8 cellular contexts compared by ENCODE assay signal in genomic region chr15:63600001-63600645, GRCh38. TPM values are rescaled to one million over a fixed set of nuclear protein-coding genes. Genes with fewer than 3 reads are reported as not detected.
DNase-seq lines count a peak whose midpoint lies in the region; ATAC-seq and TF ChIP-seq lines count a peak whose summit lies in the region.

No MANE protein-coding gene starts in this region.

- no peaks in the 10 kb centered on the region for H3K9me2 ChIP-seq in hepatocyte (replicated peaks; ENCODE audit: insufficient read depth)

- H3K27me3 ChIP-seq in HUES48 (ENCODE audit: control insufficient read depth, insufficient read depth, low read length) (peaks cover 43% of the 10 kb centered on the region), hepatocyte (no peaks in the 10 kb centered on the region)

- no peak for ATAC-seq in HG03280 (IDR thresholded peaks at IDR 0.05; ENCODE audit: unreplicated experiment)

- no peak for TF ChIP-seq CTCF in hepatocyte (IDR thresholded peaks at IDR 0.05; ENCODE audit: poor library complexity)

- H2AFZ ChIP-seq in hepatocyte, result peak overlapping the region; percentile 92

- H3K27me3 Mint-ChIP-seq in activated naive CD4-positive, alpha-beta T cell treated with anti-CD3 and anti-CD28 coated beads, Interleukin-2, amount 10 ng/mL, durations not matched to agents 7 days and 5 days, result peaks cover 11% of the 10 kb centered on the region

- H3K79me2 ChIP-seq in hepatocyte, result no peaks in the 10 kb centered on the region

- H3K27ac ChIP-seq in HUES48 (ENCODE audit: low read depth, low read length), result peak overlapping the region; percentile 76
- H3K27ac ChIP-seq in hepatocyte, result peak overlapping the region; percentile 74

- WGBS in hepatocyte (ENCODE audit: low lambda C conversion rate, missing lambda C conversion rate), result 41% methylated on average over 26 of the region's 28 CpGs

- H3K36me3 ChIP-seq in HUES48 (ENCODE audit: control insufficient read depth, insufficient read depth, low read length) (no peaks in the 10 kb centered on the region), hepatocyte (replicated peaks; ENCODE audit: insufficient read depth, low read depth) (no peaks in the 10 kb centered on the region)

- CTCF ChIA-PET in activated naive CD4-positive, alpha-beta T cell treated with anti-CD3 and anti-CD28 coated beads, Interleukin-2, amount 10 ng/mL, durations not matched to agents 7 days and 5 days (lab: Charles Lee), result interaction anchor here (0.7 to 3.9 kb wide), 19 partner anchors 10 to 469 kb away, joined by 3 to 44 read pairs (median 5); partner anchors contain the start of gene USP3

- peaks cover 61% of the 10 kb centered on the region for H3K4me1 Mint-ChIP-seq in activated naive CD4-positive, alpha-beta T cell treated with anti-CD3 and anti-CD28 coated beads, Interleukin-2, amount 10 ng/mL, durations not matched to agents 7 days and 5 days

- peak overlapping the region; percentile 91 for H3K27ac Mint-ChIP-seq in activated naive CD4-positive, alpha-beta T cell treated with anti-CD3 and anti-CD28 coated beads, Interleukin-2, amount 10 ng/mL, durations not matched to agents 7 days and 5 days

- H3K4me2 ChIP-seq in hepatocyte, result peak overlapping the region; percentile 99

- peaks cover 15% of the 10 kb centered on the region; the same call in 1 of the 2 replicates for H3K4me1 ChIP-seq in HUES48 (ENCODE audit: control insufficient read depth, insufficient read depth, low read length)
- peaks cover 41% of the 10 kb centered on the region for H3K4me1 ChIP-seq in hepatocyte (ENCODE audit: insufficient read depth)

- H3K4me3 ChIP-seq in HUES48 (ENCODE audit: low read depth, low read length) (peak overlapping the region; percentile 85), hepatocyte (peak overlapping the region; percentile 53), skeletal muscle cell (ENCODE audit: low read depth, low read length) (peak overlapping the region; percentile 55)

- no peaks in the 10 kb centered on the region for H4K20me1 ChIP-seq in hepatocyte (ENCODE audit: insufficient read depth, poor library complexity, severe bottlenecking)

- no peaks in the 10 kb centered on the region for H3K9me3 Mint-ChIP-seq in activated naive CD4-positive, alpha-beta T cell treated with anti-CD3 and anti-CD28 coated beads, Interleukin-2, amount 10 ng/mL, durations not matched to agents 7 days and 5 days

- no peaks in the 10 kb centered on the region for H3K9me3 ChIP-seq in HUES48 (ENCODE audit: control insufficient read depth, insufficient read depth, low read length)
- no peaks in the 10 kb centered on the region for H3K9me3 ChIP-seq in hepatocyte (ENCODE audit: low read depth)

- H3K9ac ChIP-seq in HUES48 (ENCODE audit: low read depth, low read length), result peak overlapping the region; percentile 63

- DNase-seq in NCI-H1417 (lab: John Stamatoyannopoulos, UW) (peak in 2 of 3 experiments; percentile 81 to 83), NCI-H1417 treated with DMSO at 0.1 percent for 48 hours (lab: John Stamatoyannopoulos, UW) (no peak), hepatocyte (ENCODE audit: low spot score) (peak; percentile 22), skeletal muscle cell (ENCODE audit: low read depth) (no peak), SKM-1 treated with dmso at 0.1 percent for 144 hours (lab: John Stamatoyannopoulos, UW; ENCODE audit: unreplicated experiment) (no peak)
- DNase-seq in activated naive CD4-positive, alpha-beta T cell treated with anti-CD3 and anti-CD28 coated beads, Interleukin-2, amount 10 ng/mL, durations not matched to agents 7 days and 5 days, result no peak

- peaks cover 7% of the 10 kb centered on the region for H3K36me3 Mint-ChIP-seq in activated naive CD4-positive, alpha-beta T cell treated with anti-CD3 and anti-CD28 coated beads, Interleukin-2, amount 10 ng/mL, durations not matched to agents 7 days and 5 days

- H3K4me3 Mint-ChIP-seq in activated naive CD4-positive, alpha-beta T cell treated with anti-CD3 and anti-CD28 coated beads, Interleukin-2, amount 10 ng/mL, durations not matched to agents 7 days and 5 days, result peak overlapping the region; percentile 85

RNA-seq across cellular contexts. Expression of gene FBXL22, which starts 2.9 kb away (rescaled TPM):
- 0.60 and 0.76 TPM in 2 replicates for total RNA-seq in hepatocyte
- 1.3 and 1.4 TPM in 2 replicates for polyA plus RNA-seq in hepatocyte

Comparison
In these comparisons a context has a peak if more than half of its experiments do, and no peak if none do; other contexts are left out.
1. DNase-seq: peak in NCI-H1417 (2 of 3) and hepatocyte (single experiment); none in NCI-H1417 treated with DMSO at 0.1 percent for 48 hours (single experiment), activated naive CD4-positive, alpha-beta T cell treated with anti-CD3 and anti-CD28 coated beads, Interleukin-2, amount 10 ng/mL, durations not matched to agents 7 days and 5 days (single experiment), skeletal muscle cell (single experiment) and SKM-1 treated with dmso at 0.1 percent for 144 hours (single experiment).
2. Peak in every context shown above with its lines, with median percentiles within 50 percentile points of each other: H3K4me3 ChIP-seq.